ENCODE assay signal across 1 cellular context in genomic region chr13:27137759-27138158, GRCh38.
TF ChIP-seq lines count a peak whose summit lies in the region.

No MANE protein-coding gene starts in this region.

TF ChIP-seq in GM12878, 131 proteins besides CTCF, POLR2A, EP300 and RAD21:
- no peak for TF ChIP-seq STAT1 (conservative IDR thresholded peaks at IDR 0.05)
- TF ChIP-seq ATF7 (IDR thresholded peaks at IDR 0.05; ENCODE audit: low read depth) = no peak
- TF ChIP-seq SREBF2 (IDR thresholded peaks at IDR 0.05; ENCODE audit: low read length) = no peak
- no peak for TF ChIP-seq SMC3 (IDR thresholded peaks at IDR 0.05; ENCODE audit: borderline replicate concordance, low read length)
- no peak for TF ChIP-seq GABPA (IDR thresholded peaks at IDR 0.05; ENCODE audit: low read depth)
- no peak for TF ChIP-seq NFXL1 (IDR thresholded peaks at IDR 0.05; ENCODE audit: borderline replicate concordance)
- TF ChIP-seq PAX5 (IDR thresholded peaks at IDR 0.05; ENCODE audit: borderline replicate concordance, low read depth, low read length) = no peak
- TF ChIP-seq RB1 (IDR thresholded peaks at IDR 0.05; ENCODE audit: borderline replicate concordance) = no peak
- no peak for TF ChIP-seq NR2C1 (IDR thresholded peaks at IDR 0.05)
- TF ChIP-seq WRNIP1 (IDR thresholded peaks at IDR 0.05; ENCODE audit: borderline replicate concordance, low read depth, low read length) = no peak
- TF ChIP-seq TBL1XR1 (IDR thresholded peaks at IDR 0.05; ENCODE audit: low read depth, low read length) = no peak
- TF ChIP-seq PAX8 (IDR thresholded peaks at IDR 0.05) = no peak
- no peak for TF ChIP-seq BCLAF1 (IDR thresholded peaks at IDR 0.05)
- no peak for TF ChIP-seq CBX3 (IDR thresholded peaks at IDR 0.05; ENCODE audit: borderline replicate concordance, low read depth)
- no peak for TF ChIP-seq NR2C2 (IDR thresholded peaks at IDR 0.05; ENCODE audit: borderline replicate concordance, control insufficient read depth, insufficient read length, low read depth)
- TF ChIP-seq IKZF1 (conservative IDR thresholded peaks at IDR 0.05) = no peak
- no peak for TF ChIP-seq CREM (IDR thresholded peaks at IDR 0.05; ENCODE audit: low read depth)
- no peak for TF ChIP-seq ATF2 (IDR thresholded peaks at IDR 0.05; ENCODE audit: low read length)
- TF ChIP-seq ELK1 (IDR thresholded peaks at IDR 0.05; ENCODE audit: low read depth, low read length) = no peak
TF ChIP-seq in GM12878: peak in this region for 0.
